ENCODE assay signal across 1 cellular context in the genomic region with DNA sequence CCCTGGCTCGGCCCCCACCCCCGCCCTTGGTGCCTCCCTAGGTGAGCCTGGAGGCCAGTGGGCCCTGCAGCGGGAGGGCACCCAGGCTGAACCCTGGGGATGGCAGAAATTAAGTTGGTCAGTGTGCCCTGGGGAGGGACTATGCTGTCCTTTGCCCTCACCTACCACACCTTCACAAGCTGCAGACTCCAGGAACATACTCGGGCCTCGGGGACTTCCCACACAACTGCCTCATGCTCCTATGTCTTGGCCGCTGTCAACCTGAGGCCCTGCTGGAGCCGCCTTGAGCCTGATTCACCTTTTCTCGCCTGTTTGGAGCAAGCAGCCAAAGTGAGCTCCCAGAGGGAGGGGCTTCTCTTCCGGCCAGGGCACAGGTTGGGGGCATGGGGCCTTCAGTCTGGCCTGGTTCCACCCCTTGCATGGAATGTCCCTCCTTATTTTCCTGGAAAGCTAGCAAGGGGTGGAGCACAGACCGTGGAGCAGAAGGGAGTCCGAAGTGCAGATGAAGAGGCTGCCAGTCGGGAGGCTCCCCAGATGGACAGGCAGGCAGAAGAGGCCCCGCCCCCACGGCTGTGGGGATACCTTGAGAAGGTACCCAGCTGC.
A peak's percentile ranks its signal among the peaks of the same experiment; 100 is the strongest.
TF ChIP-seq lines count a peak whose summit lies in the region.

No MANE protein-coding gene starts in this region.

TF ChIP-seq in K562, 482 proteins besides CTCF, POLR2A, EP300 and RAD21 (continued from another document):
- TF ChIP-seq, protein P1, sequence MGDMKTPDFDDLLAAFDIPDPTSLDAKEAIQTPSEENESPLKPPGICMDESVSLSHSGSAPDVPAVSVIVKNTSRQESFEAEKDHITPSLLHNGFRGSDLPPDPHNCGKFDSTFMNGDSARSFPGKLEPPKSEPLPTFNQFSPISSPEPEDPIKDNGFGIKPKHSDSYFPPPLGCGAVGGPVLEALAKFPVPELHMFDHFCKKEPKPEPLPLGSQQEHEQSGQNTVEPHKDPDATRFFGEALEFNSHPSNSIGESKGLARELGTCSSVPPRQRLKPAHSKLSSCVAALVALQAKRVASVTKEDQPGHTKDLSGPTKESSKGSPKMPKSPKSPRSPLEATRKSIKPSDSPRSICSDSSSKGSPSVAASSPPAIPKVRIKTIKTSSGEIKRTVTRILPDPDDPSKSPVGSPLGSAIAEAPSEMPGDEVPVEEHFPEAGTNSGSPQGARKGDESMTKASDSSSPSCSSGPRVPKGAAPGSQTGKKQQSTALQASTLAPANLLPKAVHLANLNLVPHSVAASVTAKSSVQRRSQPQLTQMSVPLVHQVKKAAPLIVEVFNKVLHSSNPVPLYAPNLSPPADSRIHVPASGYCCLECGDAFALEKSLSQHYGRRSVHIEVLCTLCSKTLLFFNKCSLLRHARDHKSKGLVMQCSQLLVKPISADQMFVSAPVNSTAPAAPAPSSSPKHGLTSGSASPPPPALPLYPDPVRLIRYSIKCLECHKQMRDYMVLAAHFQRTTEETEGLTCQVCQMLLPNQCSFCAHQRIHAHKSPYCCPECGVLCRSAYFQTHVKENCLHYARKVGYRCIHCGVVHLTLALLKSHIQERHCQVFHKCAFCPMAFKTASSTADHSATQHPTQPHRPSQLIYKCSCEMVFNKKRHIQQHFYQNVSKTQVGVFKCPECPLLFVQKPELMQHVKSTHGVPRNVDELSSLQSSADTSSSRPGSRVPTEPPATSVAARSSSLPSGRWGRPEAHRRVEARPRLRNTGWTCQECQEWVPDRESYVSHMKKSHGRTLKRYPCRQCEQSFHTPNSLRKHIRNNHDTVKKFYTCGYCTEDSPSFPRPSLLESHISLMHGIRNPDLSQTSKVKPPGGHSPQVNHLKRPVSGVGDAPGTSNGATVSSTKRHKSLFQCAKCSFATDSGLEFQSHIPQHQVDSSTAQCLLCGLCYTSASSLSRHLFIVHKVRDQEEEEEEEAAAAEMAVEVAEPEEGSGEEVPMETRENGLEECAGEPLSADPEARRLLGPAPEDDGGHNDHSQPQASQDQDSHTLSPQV (IDR thresholded peaks at IDR 0.05): peak; percentile 85
- no peak for TF ChIP-seq KDM2B (CRISPR knock-in tag; IDR thresholded peaks at IDR 0.05)
- no peak for TF ChIP-seq ZNF764 (CRISPR knock-in tag; IDR thresholded peaks at IDR 0.05; ENCODE audit: low read depth)
- TF ChIP-seq ZNF589 (CRISPR knock-in tag; IDR thresholded peaks at IDR 0.05; ENCODE audit: low read depth): no peak
- TF ChIP-seq ZNF77 (CRISPR knock-in tag; IDR thresholded peaks at IDR 0.05): no peak
- TF ChIP-seq NELFE (IDR thresholded peaks at IDR 0.05; ENCODE audit: insufficient read depth, insufficient read length): no peak
- TF ChIP-seq ZNF174 (CRISPR knock-in tag; IDR thresholded peaks at IDR 0.05): no peak
- TF ChIP-seq NR3C1 (CRISPR knock-in tag; IDR thresholded peaks at IDR 0.05): no peak
- peak in 1 of 2 experiments; percentile 11; a peak in 1 of 4 replicates for TF ChIP-seq RCOR1 (IDR thresholded peaks at IDR 0.05; ENCODE audit: borderline replicate concordance in 1 of 2, low read depth in 2 of 2, low read length in 2 of 2)
- no peak for TF ChIP-seq FOS (IDR thresholded peaks at IDR 0.05; ENCODE audit: extremely low read depth, insufficient read length)
- TF ChIP-seq NCOA6 (IDR thresholded peaks at IDR 0.05): no peak
- no peak for TF ChIP-seq ZNF586 (CRISPR knock-in tag; conservative IDR thresholded peaks at IDR 0.05)
- no peak for TF ChIP-seq STAT5A (IDR thresholded peaks at IDR 0.05; ENCODE audit: borderline replicate concordance, low read length)
- TF ChIP-seq, protein P2, sequence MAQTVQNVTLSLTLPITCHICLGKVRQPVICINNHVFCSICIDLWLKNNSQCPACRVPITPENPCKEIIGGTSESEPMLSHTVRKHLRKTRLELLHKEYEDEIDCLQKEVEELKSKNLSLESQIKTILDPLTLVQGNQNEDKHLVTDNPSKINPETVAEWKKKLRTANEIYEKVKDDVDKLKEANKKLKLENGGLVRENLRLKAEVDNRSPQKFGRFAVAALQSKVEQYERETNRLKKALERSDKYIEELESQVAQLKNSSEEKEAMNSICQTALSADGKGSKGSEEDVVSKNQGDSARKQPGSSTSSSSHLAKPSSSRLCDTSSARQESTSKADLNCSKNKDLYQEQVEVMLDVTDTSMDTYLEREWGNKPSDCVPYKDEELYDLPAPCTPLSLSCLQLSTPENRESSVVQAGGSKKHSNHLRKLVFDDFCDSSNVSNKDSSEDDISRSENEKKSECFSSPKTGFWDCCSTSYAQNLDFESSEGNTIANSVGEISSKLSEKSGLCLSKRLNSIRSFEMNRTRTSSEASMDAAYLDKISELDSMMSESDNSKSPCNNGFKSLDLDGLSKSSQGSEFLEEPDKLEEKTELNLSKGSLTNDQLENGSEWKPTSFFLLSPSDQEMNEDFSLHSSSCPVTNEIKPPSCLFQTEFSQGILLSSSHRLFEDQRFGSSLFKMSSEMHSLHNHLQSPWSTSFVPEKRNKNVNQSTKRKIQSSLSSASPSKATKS (CRISPR knock-in tag; IDR thresholded peaks at IDR 0.05): no peak
- no peak for TF ChIP-seq TEAD4 (IDR thresholded peaks at IDR 0.05; ENCODE audit: low read length)
- no peak for TF ChIP-seq TEAD4 (CRISPR knock-in tag; IDR thresholded peaks at IDR 0.05; ENCODE audit: borderline replicate concordance)
- TF ChIP-seq RBM17 (IDR thresholded peaks at IDR 0.05; ENCODE audit: borderline replicate concordance, low read depth, low read length): no peak
- TF ChIP-seq, protein P3, sequence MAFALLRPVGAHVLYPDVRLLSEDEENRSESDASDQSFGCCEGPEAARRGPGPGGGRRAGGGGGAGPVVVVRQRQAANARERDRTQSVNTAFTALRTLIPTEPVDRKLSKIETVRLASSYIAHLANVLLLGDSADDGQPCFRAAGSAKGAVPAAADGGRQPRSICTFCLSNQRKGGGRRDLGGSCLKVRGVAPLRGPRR (CRISPR knock-in tag; IDR thresholded peaks at IDR 0.05): no peak
- TF ChIP-seq SMC3 (conservative IDR thresholded peaks at IDR 0.05; ENCODE audit: insufficient read depth, low read depth, low read length): no peak
- no peak for TF ChIP-seq XRCC4 (IDR thresholded peaks at IDR 0.05; ENCODE audit: extremely low read depth, insufficient read depth, insufficient read length)
- TF ChIP-seq, protein P4, sequence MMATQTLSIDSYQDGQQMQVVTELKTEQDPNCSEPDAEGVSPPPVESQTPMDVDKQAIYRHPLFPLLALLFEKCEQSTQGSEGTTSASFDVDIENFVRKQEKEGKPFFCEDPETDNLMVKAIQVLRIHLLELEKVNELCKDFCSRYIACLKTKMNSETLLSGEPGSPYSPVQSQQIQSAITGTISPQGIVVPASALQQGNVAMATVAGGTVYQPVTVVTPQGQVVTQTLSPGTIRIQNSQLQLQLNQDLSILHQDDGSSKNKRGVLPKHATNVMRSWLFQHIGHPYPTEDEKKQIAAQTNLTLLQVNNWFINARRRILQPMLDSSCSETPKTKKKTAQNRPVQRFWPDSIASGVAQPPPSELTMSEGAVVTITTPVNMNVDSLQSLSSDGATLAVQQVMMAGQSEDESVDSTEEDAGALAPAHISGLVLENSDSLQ (IDR thresholded peaks at IDR 0.05): peak; percentile 81
- TF ChIP-seq ETV6 (IDR thresholded peaks at IDR 0.05; ENCODE audit: borderline replicate concordance in 1 of 2, low read depth in 2 of 2, low read length in 1 of 2): 0 out of 4 replicates have a peak, but pooled peaks of 1 of the 2 experiments have one; percentile 17
- TF ChIP-seq ETV6 (CRISPR knock-in tag; IDR thresholded peaks at IDR 0.05; ENCODE audit: borderline replicate concordance): no peak
- TF ChIP-seq TBL1XR1 (IDR thresholded peaks at IDR 0.05; ENCODE audit: low read length in 2 of 2): no peak
- TF ChIP-seq, protein P5, sequence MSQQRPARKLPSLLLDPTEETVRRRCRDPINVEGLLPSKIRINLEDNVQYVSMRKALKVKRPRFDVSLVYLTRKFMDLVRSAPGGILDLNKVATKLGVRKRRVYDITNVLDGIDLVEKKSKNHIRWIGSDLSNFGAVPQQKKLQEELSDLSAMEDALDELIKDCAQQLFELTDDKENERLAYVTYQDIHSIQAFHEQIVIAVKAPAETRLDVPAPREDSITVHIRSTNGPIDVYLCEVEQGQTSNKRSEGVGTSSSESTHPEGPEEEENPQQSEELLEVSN (IDR thresholded peaks at IDR 0.05; ENCODE audit: borderline replicate concordance in 1 of 2, extremely low read depth in 1 of 2, insufficient read depth in 1 of 2, insufficient read length in 1 of 2, low read depth in 1 of 2, low read length in 1 of 2, poor library complexity in 1 of 2, severe bottlenecking in 1 of 2): peak in 1 of 2 experiments; percentile 49
- TF ChIP-seq, protein P6, sequence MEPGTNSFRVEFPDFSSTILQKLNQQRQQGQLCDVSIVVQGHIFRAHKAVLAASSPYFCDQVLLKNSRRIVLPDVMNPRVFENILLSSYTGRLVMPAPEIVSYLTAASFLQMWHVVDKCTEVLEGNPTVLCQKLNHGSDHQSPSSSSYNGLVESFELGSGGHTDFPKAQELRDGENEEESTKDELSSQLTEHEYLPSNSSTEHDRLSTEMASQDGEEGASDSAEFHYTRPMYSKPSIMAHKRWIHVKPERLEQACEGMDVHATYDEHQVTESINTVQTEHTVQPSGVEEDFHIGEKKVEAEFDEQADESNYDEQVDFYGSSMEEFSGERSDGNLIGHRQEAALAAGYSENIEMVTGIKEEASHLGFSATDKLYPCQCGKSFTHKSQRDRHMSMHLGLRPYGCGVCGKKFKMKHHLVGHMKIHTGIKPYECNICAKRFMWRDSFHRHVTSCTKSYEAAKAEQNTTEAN (CRISPR knock-in tag; IDR thresholded peaks at IDR 0.05): no peak
- no peak for TF ChIP-seq KDM1A (IDR thresholded peaks at IDR 0.05)
- no peak for TF ChIP-seq ESRRB (CRISPR knock-in tag; IDR thresholded peaks at IDR 0.05; ENCODE audit: borderline replicate concordance)
- TF ChIP-seq SIRT6 (IDR thresholded peaks at IDR 0.05; ENCODE audit: low read depth, low read length): no peak
TF ChIP-seq in K562: peak in this region for 19.
